21 cellular contexts compared by ENCODE assay signal in the genomic region with DNA sequence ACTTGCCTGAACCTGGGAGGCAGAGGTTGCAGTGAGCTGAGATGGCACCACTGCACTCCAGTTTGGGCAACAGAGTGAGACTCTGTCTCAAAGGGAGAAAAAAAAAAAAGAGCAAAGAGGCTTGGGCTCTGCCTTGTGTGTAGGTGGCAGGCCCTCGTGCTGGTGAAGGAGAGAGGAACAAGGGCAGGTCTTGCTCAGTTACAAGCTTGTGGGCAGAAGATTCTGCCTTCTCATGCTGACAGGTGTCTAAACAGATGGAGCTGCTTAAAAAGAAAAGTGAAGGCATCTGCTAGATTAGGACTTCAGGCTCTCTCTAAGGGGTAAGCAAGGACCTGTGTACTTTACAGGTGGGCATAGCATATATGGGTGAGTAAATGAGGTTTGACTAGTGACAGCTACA.
A peak's percentile ranks its signal among the peaks of the same experiment; 100 is the strongest.
DNase-seq lines count a peak whose midpoint lies in the region; ATAC-seq, FAIRE-seq and TF ChIP-seq lines count a peak whose summit lies in the region.
"Had no signal": no experiment of that assay in that cellular context is flagged by ENCODE, and none has a peak within 500 bp of the region (broad histone marks: within the 10 kb centered on the region; RNA-seq: fewer than 3 reads in every experiment).

No MANE protein-coding gene starts in this region.

- H3K27me3 ChIP-seq in K562 (ENCODE audit: control insufficient read depth in 2 of 2, insufficient read depth in 2 of 2, low read length in 2 of 2), result no peaks in the 10 kb centered on the region
- H3K27me3 ChIP-seq in H7 (ENCODE audit: control insufficient read depth, insufficient read depth, low read length), result no peaks in the 10 kb centered on the region
- H3K27me3 ChIP-seq: MG63, pancreas, right lobe of liver, tibial nerve had no signal

- CTCF ChIA-PET in K562 (lab: Yijun Ruan, JAX; ENCODE audit: low intra/inter-chr PET ratio), result no interaction called here

- POLR2A ChIA-PET in K562 (lab: Yijun Ruan, JAX), result interaction anchor here (0.6 to 1.1 kb wide), 3 partner anchors 31 to 427 kb away, joined by 3 to 4 read pairs (median 4); partner anchors contain the start of gene NOLC1

- no peak for TF ChIP-seq EP300 in K562 (IDR thresholded peaks at IDR 0.05; ENCODE audit: low read length)

- H2AFZ ChIP-seq in K562 (ENCODE audit: low read depth, low read length), result no peak overlapping the region

- no peak for TF ChIP-seq CTCF in K562 (IDR thresholded peaks at IDR 0.05 in 2 of 3, conservative IDR thresholded peaks at IDR 0.05 in 1 of 3; ENCODE audit: insufficient read depth in 2 of 3, low read depth in 1 of 3, low read length in 3 of 3)
- no peak for TF ChIP-seq CTCF in nephron (IDR thresholded peaks at IDR 0.05; ENCODE audit: unreplicated experiment in 3 of 3)
- TF ChIP-seq CTCF in mucosa of descending colon (IDR thresholded peaks at IDR 0.05), result no peak

- intact Hi-C loops in K562 (cut with micrococcal nuclease) (no loop called here), mucosa of descending colon (cut with DNase I, micrococcal nuclease) (loop anchor here in 1 of 2 donors (10.0 kb wide), 1 partner anchor 54 kb away; no protein-coding TSS in a partner anchor)

- H3K27ac ChIP-seq in K562 (ENCODE audit: extremely low read depth, low read depth, low read length), result no peak overlapping the region; the same call in 2 of the 3 replicates
- H3K27ac ChIP-seq: pancreas, right lobe of liver had no signal

- H3K4me2 ChIP-seq in K562 (ENCODE audit: insufficient read depth, low read length), result no peak overlapping the region

- H3K4me3 ChIP-seq in K562 (no peak overlapping the region), mucosa of descending colon (no peak overlapping the region), H7 (ENCODE audit: insufficient read depth, low read depth, low read length) (no peak overlapping the region)
- H3K4me3 ChIP-seq: MG63, pancreas, right lobe of liver had no signal

- no CpG with 5 or more reads among the region's 1 CpG for WGBS in K562 (ENCODE audit: insufficient coverage, low coverage, missing lambda C conversion rate)

- H3K27ac Mint-ChIP-seq in nephron, result peak overlapping the region; percentile 96 to 97 (median 96)

- no peak for TF ChIP-seq RAD21 in K562 (CRISPR knock-in tag; conservative IDR thresholded peaks at IDR 0.05 in 1 of 2, IDR thresholded peaks at IDR 0.05 in 1 of 2)

- no peak overlapping the region for H3K4me3 Mint-ChIP-seq in nephron

- no peaks in the 10 kb centered on the region for H3K9me1 ChIP-seq in K562 (ENCODE audit: control insufficient read depth, insufficient read depth, low read length)

- H3K4me1 Mint-ChIP-seq in nephron, result peaks cover 57% of the 10 kb centered on the region

- H3K4me1 ChIP-seq in K562 (replicated peaks in 1 of 2; ENCODE audit: control insufficient read depth in 2 of 2, insufficient read depth in 2 of 2, low read length in 2 of 2) (no peaks in the 10 kb centered on the region; a peak in 2 of 5 replicates), mucosa of descending colon (ENCODE audit: low read depth) (no peaks in the 10 kb centered on the region)
- H3K4me1 ChIP-seq: pancreas had no signal

- H3K36me3 ChIP-seq in K562 (ENCODE audit: control insufficient read depth, insufficient read depth, low read length), result no peaks in the 10 kb centered on the region
- no peaks in the 10 kb centered on the region for H3K36me3 ChIP-seq in mucosa of descending colon (ENCODE audit: low read depth)
- H3K36me3 ChIP-seq in H7 (replicated peaks; ENCODE audit: control insufficient read depth, insufficient read depth, low read length), result no peaks in the 10 kb centered on the region
- H3K36me3 ChIP-seq: MG63, pancreas, right lobe of liver, tibial nerve had no signal

- BruUV-seq in K562 (replicated peaks; lab: Mats Ljungman, UMichigan), result no TSS peak

- no peaks in the 10 kb centered on the region for H3K27me3 Mint-ChIP-seq in nephron (ENCODE audit: low read depth)

- H3K79me2 ChIP-seq in K562 (ENCODE audit: control insufficient read depth, insufficient read depth, low read length), result no peaks in the 10 kb centered on the region; the same call in 2 of the 3 replicates

- no peak overlapping the region for H3K9ac ChIP-seq in K562 (ENCODE audit: insufficient read depth in 1 of 2, low read depth in 2 of 2, low read length in 2 of 2)

- TF ChIP-seq POLR2A in K562 (conservative IDR thresholded peaks at IDR 0.05), result no peak

- H3K36me3 Mint-ChIP-seq in nephron (ENCODE audit: low read depth), result no peaks in the 10 kb centered on the region

- no peaks in the 10 kb centered on the region for H3K9me3 ChIP-seq in K562 (replicated peaks; ENCODE audit: control insufficient read depth, insufficient read depth, low read depth, low read length)
- no peaks in the 10 kb centered on the region for H3K9me3 ChIP-seq in mucosa of descending colon
- H3K9me3 ChIP-seq: MG63, pancreas, right lobe of liver, tibial nerve had no signal

- no peaks in the 10 kb centered on the region for H3K9me3 Mint-ChIP-seq in nephron

- DNase-seq in CD1c-positive myeloid dendritic cell (ENCODE audit: extremely low spot score) (peak; percentile 75), G401 (ENCODE audit: low spot score) (peak; percentile 71), K562 (ENCODE audit: extremely low read depth in 1 of 4, low spot score in 3 of 4) (no peak), mucosa of descending colon (no peak), AG08395 (ENCODE audit: low spot score) (no peak), H7 (no peak)
- DNase-seq: activated CD4-positive, alpha-beta T cell treated with anti-CD3 and anti-CD28 coated beads for 1 hour; amygdala; central memory CD4-positive, alpha-beta T cell; effector CD8-positive, alpha-beta T cell; MG63; pancreas; right lobe of liver; stimulated activated naive CD4-positive, alpha-beta T cell treated with Interleukin-2 at 50 U/mL for 16 hours had no signal

- H4K20me1 ChIP-seq in K562 (replicated peaks; ENCODE audit: control insufficient read depth, insufficient read depth, low read length), result no peaks in the 10 kb centered on the region

- in situ Hi-C loops in G401 (cut with HindIII; ENCODE audit: low sequenced_read_pairs) (loop anchor here (5.0 kb wide), 1 partner anchor 71 kb away; no protein-coding TSS in a partner anchor), K562 (cut with MboI) (loop anchor here (25.0 kb wide), 2 partner anchors 191 to 341 kb away; partner anchors contain the start of genes ELOVL3, GBF1, NFKB2 and PITX3)

- no peak for FAIRE-seq in K562 (lab: Jason Lieb, UNC)
- FAIRE-seq: D721Med, G401.6, GM19239, HepG2, pancreas had no signal

- no peak for ATAC-seq in K562
- ATAC-seq in mucosa of descending colon, result no peak
- ATAC-seq in HG03045 (IDR thresholded peaks at IDR 0.05; ENCODE audit: unreplicated experiment), result no peak
- ATAC-seq: HepG2 had no signal

TF ChIP-seq in K562, 482 proteins besides CTCF, POLR2A, EP300 and RAD21:
- TF ChIP-seq SLC30A9 (CRISPR knock-in tag; IDR thresholded peaks at IDR 0.05) (no peak), ZSCAN32 (CRISPR knock-in tag; IDR thresholded peaks at IDR 0.05) (no peak), TAF15 (IDR thresholded peaks at IDR 0.05; ENCODE audit: low read depth, low read length) (no peak), ZNF408 (CRISPR knock-in tag; IDR thresholded peaks at IDR 0.05; ENCODE audit: low read depth) (no peak), NFE2 (IDR thresholded peaks at IDR 0.05; ENCODE audit: low read depth) (peak; percentile 14; the same call in 1 of the 2 replicates)

Comparison
In these comparisons a context has a peak if more than half of its experiments do, and no peak if none do; other contexts are left out.
1. DNase-seq: peak in CD1c-positive myeloid dendritic cell (single experiment) and G401 (single experiment); none in K562 (0 of 4), mucosa of descending colon (0 of 3), AG08395 (single experiment) and H7 (single experiment).